Comparison of ENCODE assay signal across 9 cellular contexts in the genomic region with DNA sequence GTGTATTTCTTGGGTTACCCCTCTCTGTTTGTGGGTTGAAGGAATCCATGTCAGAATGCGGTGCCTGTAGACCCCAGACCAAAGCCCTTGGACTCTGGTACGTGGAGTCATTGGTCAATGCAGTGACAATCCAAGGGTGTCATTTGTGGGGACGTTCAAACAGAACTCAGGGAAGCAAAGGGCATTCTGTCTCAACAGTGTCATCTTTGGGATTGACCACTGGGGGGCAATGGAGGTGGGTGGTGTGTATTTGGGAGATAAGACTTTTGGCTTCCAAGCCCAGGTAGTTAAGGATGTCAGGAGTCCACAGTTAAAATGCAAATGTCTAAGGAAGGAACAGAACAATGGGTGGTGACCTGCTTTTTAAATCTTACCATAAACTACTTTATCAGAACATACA. TPM values are rescaled to one million over a fixed set of nuclear protein-coding genes. Genes with fewer than 3 reads are reported as not detected.
DNase-seq lines count a peak whose midpoint lies in the region; ATAC-seq and TF ChIP-seq lines count a peak whose summit lies in the region.
"Had no signal": no experiment of that assay in that cellular context is flagged by ENCODE, and none has a peak within 500 bp of the region (broad histone marks: within the 10 kb centered on the region; RNA-seq: fewer than 3 reads in every experiment).

No MANE protein-coding gene starts in this region.

- no peak overlapping the region for H3K27ac ChIP-seq in psoas muscle

- H3K4me3 ChIP-seq in LNCaP clone FGC (ENCODE audit: low read depth, low read length) (no peak overlapping the region; the same call in 1 of the 2 replicates), astrocyte of the cerebellum (ENCODE audit: low read depth, low read length) (no peak overlapping the region), psoas muscle (no peak overlapping the region)

- H3K4me1 ChIP-seq in psoas muscle = no peaks in the 10 kb centered on the region

- peaks cover 5 to 26% (median 12%) of the 10 kb centered on the region in 3 donors for H3K27me3 ChIP-seq in psoas muscle (ENCODE audit: insufficient read depth in 3 of 3, low read length in 2 of 3)

- WGBS in psoas muscle, 3 donors = 15 to 34% (median 26%) methylated on average over 3 of the region's 3 CpGs

- in situ Hi-C loops in astrocyte of the cerebellum (cut with HindIII; ENCODE audit: low sequenced_read_pairs) = no loop called here

- TF ChIP-seq CTCF in GM10266 (IDR thresholded peaks at IDR 0.05; ENCODE audit: control insufficient read depth, insufficient read depth, low read depth, missing control alignments) (peak; percentile 34), LNCaP clone FGC (IDR thresholded peaks at IDR 0.05; ENCODE audit: control insufficient read depth, extremely low read depth, insufficient read depth) (peak; percentile 13; the same call in 1 of the 2 replicates), astrocyte of the cerebellum (IDR thresholded peaks at IDR 0.05; ENCODE audit: low read depth, low read length, missing control alignments) (peak; percentile 47), psoas muscle (IDR thresholded peaks at IDR 0.05) (no peak)

- peaks cover 5% of the 10 kb centered on the region for H3K9me3 ChIP-seq in psoas muscle

- intact Hi-C loops in psoas muscle (cut with DNase I) = no loop called here

- ATAC-seq in GM19324 (IDR thresholded peaks at IDR 0.05; ENCODE audit: low FRiP score, unreplicated experiment) (no peak), HG03196 (IDR thresholded peaks at IDR 0.05; ENCODE audit: unreplicated experiment) (no peak), GM21423 (IDR thresholded peaks at IDR 0.05; ENCODE audit: unreplicated experiment) (no peak), psoas muscle (no peak)

- no peaks in the 10 kb centered on the region for H3K36me3 ChIP-seq in psoas muscle (ENCODE audit: insufficient read depth in 1 of 2, low read depth in 1 of 2)

- DNase-seq in GM10266 (ENCODE audit: extremely low spot score) (peak; percentile 41), LNCaP clone FGC (ENCODE audit: low read depth) (no peak), astrocyte of the cerebellum (ENCODE audit: low read depth) (no peak), myocyte (ENCODE audit: low read depth) (peak; percentile 6), psoas muscle (no peak)

RNA-seq across cellular contexts. Expression of gene CCDC175, which starts 54.6 kb away (rescaled TPM):
- total RNA-seq in myocyte (not detected in 2 replicates), psoas muscle (not detected)
- not detected for polyA plus RNA-seq in myocyte (2012)
- polyA plus RNA-seq in psoas muscle = not detected
- polyA plus RNA-seq: esophagus had no signal

Comparison
In these comparisons a context has a peak if more than half of its experiments do, and no peak if none do; other contexts are left out.
1. DNase-seq: peak in GM10266 (single experiment) and myocyte (single experiment); none in LNCaP clone FGC (single experiment), astrocyte of the cerebellum (single experiment) and psoas muscle (0 of 2).